In the genomic region with DNA sequence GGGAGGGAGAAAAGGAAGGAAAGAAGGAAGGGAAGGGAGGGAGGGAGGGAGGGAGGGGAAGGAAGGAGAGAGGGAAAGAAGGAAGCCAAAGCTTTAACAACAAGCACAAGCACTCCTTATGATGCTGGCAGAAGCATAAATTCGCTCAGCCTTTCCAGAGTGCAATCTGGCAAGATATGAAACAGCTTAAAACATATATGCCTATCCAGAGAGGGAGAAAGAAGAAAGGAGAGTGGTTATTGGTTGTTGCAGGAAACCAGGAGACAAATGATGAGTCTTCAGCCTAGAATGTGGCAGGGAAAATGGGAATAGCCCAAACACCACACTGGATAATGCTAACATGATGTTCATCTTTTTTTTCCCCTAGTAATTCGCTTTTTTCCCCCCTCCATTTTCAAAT, we compare ENCODE assay signal across 2 cellular contexts.
TF ChIP-seq lines count a peak whose summit lies in the region.

No MANE protein-coding gene starts in this region.

TF ChIP-seq in HepG2, 621 proteins besides CTCF, POLR2A, EP300 and RAD21:
- TF ChIP-seq POGZ (CRISPR knock-in tag; IDR thresholded peaks at IDR 0.05) (no peak), TBL1XR1 (IDR thresholded peaks at IDR 0.05; ENCODE audit: borderline replicate concordance, low read length, partially characterized antibody) (no peak), ZNF850 (CRISPR knock-in tag; conservative IDR thresholded peaks at IDR 0.05) (no peak), HNRNPK (IDR thresholded peaks at IDR 0.05; ENCODE audit: low read depth, low read length, poor library complexity, severe bottlenecking) (peak; percentile 92)
- TF ChIP-seq, protein P1, sequence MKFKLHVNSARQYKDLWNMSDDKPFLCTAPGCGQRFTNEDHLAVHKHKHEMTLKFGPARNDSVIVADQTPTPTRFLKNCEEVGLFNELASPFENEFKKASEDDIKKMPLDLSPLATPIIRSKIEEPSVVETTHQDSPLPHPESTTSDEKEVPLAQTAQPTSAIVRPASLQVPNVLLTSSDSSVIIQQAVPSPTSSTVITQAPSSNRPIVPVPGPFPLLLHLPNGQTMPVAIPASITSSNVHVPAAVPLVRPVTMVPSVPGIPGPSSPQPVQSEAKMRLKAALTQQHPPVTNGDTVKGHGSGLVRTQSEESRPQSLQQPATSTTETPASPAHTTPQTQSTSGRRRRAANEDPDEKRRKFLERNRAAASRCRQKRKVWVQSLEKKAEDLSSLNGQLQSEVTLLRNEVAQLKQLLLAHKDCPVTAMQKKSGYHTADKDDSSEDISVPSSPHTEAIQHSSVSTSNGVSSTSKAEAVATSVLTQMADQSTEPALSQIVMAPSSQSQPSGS (CRISPR knock-in tag; IDR thresholded peaks at IDR 0.05), result no peak

TF ChIP-seq in SK-N-SH, 30 proteins besides CTCF, POLR2A, EP300 and RAD21:
- TF ChIP-seq GABPA (IDR thresholded peaks at IDR 0.05; ENCODE audit: low read depth) (no peak), YY1 (IDR thresholded peaks at IDR 0.05; ENCODE audit: low read depth) (no peak), TAF1 (IDR thresholded peaks at IDR 0.05; ENCODE audit: borderline replicate concordance, low read depth, low read length) (peak; percentile 22; the same call in 1 of the 2 replicates), POLR2AphosphoS5 (IDR thresholded peaks at IDR 0.05; ENCODE audit: low read depth, low read length) (0 out of 2 replicates have a peak, but pooled peaks have one; percentile 20), TEAD4 (IDR thresholded peaks at IDR 0.05; ENCODE audit: borderline replicate concordance, insufficient read depth) (no peak)
